ENCODE assay signal across 16 cellular contexts in the genomic region with DNA sequence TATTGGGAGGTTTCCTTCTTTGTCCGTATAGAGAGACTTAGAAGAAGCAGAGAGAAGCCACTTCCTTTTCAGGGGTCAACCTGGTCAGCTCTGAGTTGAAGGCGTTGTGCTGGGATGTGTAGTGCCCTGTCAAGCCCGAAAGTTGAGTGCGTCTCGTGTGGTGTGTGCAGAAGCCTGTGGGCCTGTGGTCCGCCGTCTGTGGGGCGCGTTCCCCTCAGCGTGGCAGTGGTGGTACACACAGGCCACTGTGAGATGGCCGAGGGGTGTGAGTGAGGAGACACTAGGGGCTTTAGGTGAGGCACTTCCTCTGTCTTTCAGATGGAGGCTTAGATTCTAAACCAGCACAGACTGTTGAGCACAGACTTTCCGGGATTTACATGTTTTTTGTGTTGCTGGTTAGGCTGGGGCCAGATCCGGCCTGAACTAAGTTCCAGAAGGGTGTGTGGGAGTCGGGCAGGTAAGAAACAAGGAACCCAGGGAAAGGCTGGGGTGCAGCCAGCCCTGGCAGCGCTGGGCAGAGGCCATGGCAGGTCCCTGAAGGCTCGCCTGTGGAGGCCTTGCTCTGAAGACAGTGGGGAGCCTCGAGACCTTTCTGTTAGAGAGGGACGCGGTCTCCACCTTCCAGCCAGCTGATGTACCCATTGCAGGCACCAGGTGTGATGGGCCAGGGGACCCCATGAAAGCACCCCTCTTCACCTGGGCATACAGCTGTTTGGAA.
"Had no signal": no experiment of that assay in that cellular context is flagged by ENCODE, and none has a peak within 500 bp of the region (broad histone marks: within the 10 kb centered on the region; RNA-seq: fewer than 3 reads in every experiment).

No MANE protein-coding gene starts in this region.

- H3K9me3 ChIP-seq: gastrocnemius medialis, heart right ventricle had no signal

- H3K27me3 Mint-ChIP-seq: activated naive CD8-positive, alpha-beta T cell; progenitor cell of endocrine pancreas; stimulated activated naive CD8-positive, alpha-beta T cell treated with anti-CD3 and anti-CD28 coated beads, Interleukin-15, Interleukin-2, amounts not matched to agents 100 ng/mL and 50 ng/mL, for 24 hours; T-cell had no signal

- ATAC-seq: gastrocnemius medialis, left ventricle myocardium superior, sciatic nerve, T-cell had no signal

- H3K27ac ChIP-seq: epithelial cell of prostate, gastrocnemius medialis, heart right ventricle, SK-N-MC, WERI-Rb-1 had no signal

- H3K9me3 Mint-ChIP-seq: stimulated activated naive CD8-positive, alpha-beta T cell treated with anti-CD3 and anti-CD28 coated beads, Interleukin-15, Interleukin-2, amounts not matched to agents 100 ng/mL and 50 ng/mL, for 24 hours; T-cell had no signal

- H3K27me3 ChIP-seq: gastrocnemius medialis, heart right ventricle had no signal

- H3K27ac Mint-ChIP-seq: activated naive CD8-positive, alpha-beta T cell; progenitor cell of endocrine pancreas; stimulated activated naive CD8-positive, alpha-beta T cell treated with anti-CD3 and anti-CD28 coated beads, Interleukin-15, Interleukin-2, amounts not matched to agents 100 ng/mL and 50 ng/mL, for 24 hours; T-cell had no signal

- H3K4me3 ChIP-seq: gastrocnemius medialis, heart right ventricle, SK-N-MC had no signal

- H3K36me3 ChIP-seq: gastrocnemius medialis, WERI-Rb-1 had no signal

- H3K4me1 ChIP-seq: gastrocnemius medialis, heart right ventricle had no signal

- H3K4me3 Mint-ChIP-seq: activated naive CD8-positive, alpha-beta T cell; stimulated activated naive CD8-positive, alpha-beta T cell treated with anti-CD3 and anti-CD28 coated beads, Interleukin-15, Interleukin-2, amounts not matched to agents 100 ng/mL and 50 ng/mL, for 24 hours; T-cell had no signal

- DNase-seq: activated CD4-positive, alpha-beta T cell treated with anti-CD3 and anti-CD28 coated beads for 48 hours; activated CD8-positive, alpha-beta memory T cell treated with anti-CD3 and anti-CD28 coated beads for 24 hours; effector CD4-positive, alpha-beta T cell; gastrocnemius medialis; heart right ventricle; left ventricle myocardium superior; mesendoderm; stimulated activated CD4-positive, alpha-beta T cell treated with anti-CD3 and anti-CD28 coated beads, Interleukin-2, amount 100 ng/mL, for 24 hours; T-cell; WERI-Rb-1 had no signal

- H3K36me3 Mint-ChIP-seq: activated naive CD8-positive, alpha-beta T cell had no signal
